Comparison of ENCODE assay signal across 10 cellular contexts in the genomic region with DNA sequence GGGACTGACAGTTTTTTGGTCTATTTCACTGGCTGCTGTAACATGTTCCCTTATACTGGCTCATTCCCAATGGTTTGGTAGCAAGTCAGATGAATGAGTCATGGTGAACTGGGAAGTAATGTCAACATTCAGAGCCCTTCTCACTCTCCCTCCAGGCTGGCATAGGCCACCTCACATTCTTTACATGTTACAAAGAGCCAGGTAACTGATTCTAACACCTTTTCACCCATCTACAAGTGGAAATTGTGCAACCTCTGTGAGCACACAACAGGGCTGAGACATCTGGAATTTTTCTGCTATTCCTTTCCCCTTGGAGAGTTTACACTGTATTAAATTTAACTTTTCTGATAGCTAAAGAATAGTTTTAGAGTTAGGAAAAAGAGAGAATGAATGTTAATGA.
DNase-seq lines count a peak whose midpoint lies in the region; ATAC-seq, FAIRE-seq and TF ChIP-seq lines count a peak whose summit lies in the region.
"Had no signal": no experiment of that assay in that cellular context is flagged by ENCODE, and none has a peak within 500 bp of the region (broad histone marks: within the 10 kb centered on the region; RNA-seq: fewer than 3 reads in every experiment).

No MANE protein-coding gene starts in this region.

- no peak overlapping the region for H3K4me3 ChIP-seq in astrocyte of the spinal cord (ENCODE audit: low read depth, low read length)
- H3K4me3 ChIP-seq: BLaER1 treated with 17β-estradiol and CSF1 and Interleukin-3, amounts not matched to agents 10 nM and 100 nM; SK-N-MC had no signal

- peak; percentile 86 for FAIRE-seq in islet of Langerhans (lab: Jason Lieb, UNC)

- TF ChIP-seq CTCF in astrocyte of the spinal cord (IDR thresholded peaks at IDR 0.05; ENCODE audit: low read depth, low read length), result no peak

- in situ Hi-C loops in astrocyte of the spinal cord (cut with HindIII; ENCODE audit: low sequenced_read_pairs), result no loop called here

- peak; percentile 48 for DNase-seq in SIG-M5 treated with dmso at 0.1 percent for 504 hours (lab: John Stamatoyannopoulos, UW; ENCODE audit: unreplicated experiment)
- DNase-seq in SIG-M5 (lab: John Stamatoyannopoulos, UW), result no peak
- peak; percentile 91 for DNase-seq in astrocyte of the spinal cord (ENCODE audit: low read depth, low spot score)
- peak; percentile 55 for DNase-seq in ureter (ENCODE audit: low spot score)
- DNase-seq in stimulated activated CD4-positive, alpha-beta T cell treated with anti-CD3 and anti-CD28 coated beads, Interleukin-1b, Interleukin-23, amount 100 ng/mL, for 48 hours, result no peak
- DNase-seq in activated T-cell treated with anti-CD3 and anti-CD28 coated beads for 4 hours, result no peak

- no peak for ATAC-seq in HG03442 (IDR thresholded peaks at IDR 0.05; ENCODE audit: unreplicated experiment)

Comparison
In these comparisons a context has a peak if more than half of its experiments do, and no peak if none do; other contexts are left out.
1. DNase-seq: peak in SIG-M5 treated with dmso at 0.1 percent for 504 hours (single experiment), astrocyte of the spinal cord (single experiment) and ureter (single experiment); none in SIG-M5 (single experiment), stimulated activated CD4-positive, alpha-beta T cell treated with anti-CD3 and anti-CD28 coated beads, Interleukin-1b, Interleukin-23, amount 100 ng/mL, for 48 hours (single experiment) and activated T-cell treated with anti-CD3 and anti-CD28 coated beads for 4 hours (single experiment).